In genomic region chr3:14459787-14460186, GRCh38 we compare ENCODE assay signal across 22 cellular contexts. TPM values are rescaled to one million over a fixed set of nuclear protein-coding genes. Genes with fewer than 3 reads are reported as not detected.
DNase-seq lines count a peak whose midpoint lies in the region; ATAC-seq, FAIRE-seq and TF ChIP-seq lines count a peak whose summit lies in the region.
"Had no signal": no experiment of that assay in that cellular context is flagged by ENCODE, and none has a peak within 500 bp of the region (broad histone marks: within the 10 kb centered on the region; RNA-seq: fewer than 3 reads in every experiment).

No MANE protein-coding gene starts in this region.

- H3K27ac Mint-ChIP-seq in CD4-positive, CD25-positive, alpha-beta regulatory T cell = peak overlapping the region in 2 of 3 donors; percentile 48 to 90
- peak overlapping the region; percentile 51 for H3K27ac Mint-ChIP-seq in activated naive CD8-positive, alpha-beta T cell treated with anti-CD3 and anti-CD28 coated beads, Interleukin-2, amount 10 ng/mL, durations not matched to agents 7 days and 5 days
- H3K27ac Mint-ChIP-seq: CD8-positive, alpha-beta T cell had no signal

- no peak for FAIRE-seq in pancreas (lab: Jason Lieb, UNC)

- H3K9me3 Mint-ChIP-seq in CD4-positive, CD25-positive, alpha-beta regulatory T cell = no peaks in the 10 kb centered on the region
- H3K9me3 Mint-ChIP-seq in activated naive CD8-positive, alpha-beta T cell treated with anti-CD3 and anti-CD28 coated beads, Interleukin-2, amount 10 ng/mL, durations not matched to agents 7 days and 5 days = no peaks in the 10 kb centered on the region
- H3K9me3 Mint-ChIP-seq: CD8-positive, alpha-beta T cell; stimulated activated naive B cell treated with anti-CD40 and anti-IgM and Interleukin-4, amounts not matched to agents 10 μg/mL and 1 μg/mL and 100 μg/mL, for 72 hours had no signal

- H3K4me3 ChIP-seq in CD4-positive, CD25-positive, alpha-beta regulatory T cell (ENCODE audit: low read depth, low read length) = no peak overlapping the region
- no peak overlapping the region for H3K4me3 ChIP-seq in HEK293 (ENCODE audit: low read depth, low read length)
- no peak overlapping the region for H3K4me3 ChIP-seq in pancreas
- no peak overlapping the region for H3K4me3 ChIP-seq in lower leg skin (ENCODE audit: low read depth, poor library complexity, severe bottlenecking)
- H3K4me3 ChIP-seq: heart left ventricle, smooth muscle cell, testis had no signal

- H3K9me3 ChIP-seq in CD4-positive, CD25-positive, alpha-beta regulatory T cell (ENCODE audit: control insufficient read depth in 2 of 2, low read length in 2 of 2) = no peaks in the 10 kb centered on the region
- H3K9me3 ChIP-seq in HEK293 (ENCODE audit: control insufficient read depth, insufficient read depth, low read depth, low read length) (no peaks in the 10 kb centered on the region), pancreas (no peaks in the 10 kb centered on the region)
- H3K9me3 ChIP-seq: heart left ventricle, testis had no signal

- POLR2A ChIA-PET in HEK293 (lab: Yijun Ruan, JAX) = no interaction called here
- POLR2A ChIA-PET in activated naive CD8-positive, alpha-beta T cell treated with anti-CD3 and anti-CD28 coated beads, Interleukin-2, amount 10 ng/mL, durations not matched to agents 7 days and 5 days (lab: Charles Lee) = interaction anchor here (0.7 to 2.6 kb wide), 2 partner anchors 28 to 184 kb away, joined by 6 read pairs; no protein-coding TSS in a partner anchor

- 45 to 65% methylated on average over 3 of the region's 3 CpGs for WGBS in pancreas, 2 donors
- WGBS in lower leg skin, 2 donors = 58 to 75% methylated on average over 3 of the region's 3 CpGs

- no peak overlapping the region for H3K4me3 Mint-ChIP-seq in CD4-positive, CD25-positive, alpha-beta regulatory T cell
- no peak overlapping the region for H3K4me3 Mint-ChIP-seq in activated naive CD8-positive, alpha-beta T cell treated with anti-CD3 and anti-CD28 coated beads, Interleukin-2, amount 10 ng/mL, durations not matched to agents 7 days and 5 days
- H3K4me3 Mint-ChIP-seq: activated naive CD8-positive, alpha-beta T cell; CD8-positive, alpha-beta T cell; stimulated activated naive B cell treated with anti-CD40 and anti-IgM and Interleukin-4, amounts not matched to agents 10 μg/mL and 1 μg/mL and 100 μg/mL, for 72 hours had no signal

- TF ChIP-seq CTCF in HEK293 (tag by site-specific recombination; IDR thresholded peaks at IDR 0.05) = no peak
- no peak for TF ChIP-seq CTCF in pancreas (IDR thresholded peaks at IDR 0.05)
- TF ChIP-seq CTCF in lower leg skin (IDR thresholded peaks at IDR 0.05) = no peak

- H3K4me1 ChIP-seq in CD4-positive, CD25-positive, alpha-beta regulatory T cell (ENCODE audit: control insufficient read depth, insufficient read depth, low read length, poor library complexity, severe bottlenecking) = no peaks in the 10 kb centered on the region
- H3K4me1 ChIP-seq in HEK293 (ENCODE audit: control insufficient read depth, insufficient read depth, low read length) = no peaks in the 10 kb centered on the region; the same call in 1 of the 2 replicates
- H3K4me1 ChIP-seq in pancreas = peaks cover 0 to 23% (median 0%) of the 10 kb centered on the region in 3 donors

- H3K4me1 Mint-ChIP-seq in CD4-positive, CD25-positive, alpha-beta regulatory T cell = peaks cover 0 to 5% (median 1%) of the 10 kb centered on the region in 4 donors
- H3K4me1 Mint-ChIP-seq in activated naive CD8-positive, alpha-beta T cell treated with anti-CD3 and anti-CD28 coated beads, Interleukin-2, amount 10 ng/mL, durations not matched to agents 7 days and 5 days = peaks cover 10% of the 10 kb centered on the region

- no peaks in the 10 kb centered on the region for H3K27me3 Mint-ChIP-seq in CD4-positive, CD25-positive, alpha-beta regulatory T cell
- no peaks in the 10 kb centered on the region for H3K27me3 Mint-ChIP-seq in activated naive CD8-positive, alpha-beta T cell treated with anti-CD3 and anti-CD28 coated beads, Interleukin-2, amount 10 ng/mL, durations not matched to agents 7 days and 5 days
- H3K27me3 Mint-ChIP-seq: activated naive CD8-positive, alpha-beta T cell; stimulated activated naive B cell treated with anti-CD40 and anti-IgM and Interleukin-4, amounts not matched to agents 10 μg/mL and 1 μg/mL and 100 μg/mL, for 72 hours had no signal

- intact Hi-C loops in pancreas (cut with DNase I) = loop anchor here in 1 of 3 donors (5.0 to 10.0 kb wide), 3 partner anchors 197 to 565 kb away; no protein-coding TSS in a partner anchor
- intact Hi-C loops in lower leg skin (cut with DNase I; ENCODE audit: low total_unique reads) = loop anchor here (5.0 kb wide), 2 partner anchors 192 to 262 kb away; no protein-coding TSS in a partner anchor

- H3K36me3 ChIP-seq in CD4-positive, CD25-positive, alpha-beta regulatory T cell (ENCODE audit: control insufficient read depth, insufficient read depth, low read length) = peaks cover 73% of the 10 kb centered on the region
- H3K36me3 ChIP-seq in HEK293 (ENCODE audit: control insufficient read depth in 2 of 2, insufficient read depth in 1 of 2, low read length in 2 of 2) = peaks cover 0 to 35% of the 10 kb centered on the region in 2 experiments; a peak in 2 of 3 replicates
- H3K36me3 ChIP-seq in pancreas = no peaks in the 10 kb centered on the region

- ATAC-seq in CD4-positive, CD25-positive, alpha-beta regulatory T cell (ENCODE audit: low read depth in 2 of 2) = no peak
- ATAC-seq in activated naive CD8-positive, alpha-beta T cell treated with anti-CD3 and anti-CD28 coated beads, Interleukin-2, amount 10 ng/mL, durations not matched to agents 7 days and 5 days (ENCODE audit: low read depth) = no peak
- ATAC-seq in pancreas (no peak), HG03432 (IDR thresholded peaks at IDR 0.05; ENCODE audit: unreplicated experiment) (no peak)
- ATAC-seq: CD8-positive, alpha-beta T cell; stimulated activated naive B cell treated with anti-CD40 and anti-IgM and Interleukin-4, amounts not matched to agents 10 μg/mL and 1 μg/mL and 100 μg/mL, for 72 hours had no signal

- H3K27ac ChIP-seq in CD4-positive, CD25-positive, alpha-beta regulatory T cell (ENCODE audit: insufficient read depth, low read length, poor library complexity, severe bottlenecking) = no peak overlapping the region
- H3K27ac ChIP-seq in HEK293 (ENCODE audit: extremely low read depth, low read depth, low read length) (no peak overlapping the region), pancreas (peak overlapping the region in 3 of 4 donors; percentile 4 to 71 (median 22))
- H3K27ac ChIP-seq: KMS-11, testis had no signal

- no peaks in the 10 kb centered on the region for H3K27me3 ChIP-seq in CD4-positive, CD25-positive, alpha-beta regulatory T cell (ENCODE audit: control insufficient read depth, insufficient read depth, low read length)
- no peaks in the 10 kb centered on the region for H3K27me3 ChIP-seq in pancreas
- H3K27me3 ChIP-seq: testis had no signal

- CTCF ChIA-PET in HEK293 (lab: Yijun Ruan, JAX) = interaction anchor here (1.8 to 14.4 kb wide), 2 partner anchors 184 to 201 kb away, joined by 6 to 163 read pairs; no protein-coding TSS in a partner anchor

- DNase-seq in CD4-positive, CD25-positive, alpha-beta regulatory T cell = no peak
- no peak for DNase-seq in activated naive CD8-positive, alpha-beta T cell treated with anti-CD3 and anti-CD28 coated beads, Interleukin-2, amount 10 ng/mL, durations not matched to agents 7 days and 5 days
- DNase-seq in pancreas (no peak), iPS-NIHi11 (ENCODE audit: low spot score) (no peak), lower leg skin (ENCODE audit: low spot score in 2 of 2) (no peak)
- DNase-seq: activated CD4-positive, CD25-positive, alpha-beta regulatory T cell; CD8-positive, alpha-beta T cell; left colon; mesendoderm; NCI-H1436 treated with DMSO at 0.1 percent for 48 hours; NCI-H510A treated with DMSO at 0.1 percent for 48 hours; PC-3; SHP77; stimulated activated naive B cell treated with anti-CD40 and anti-IgM and Interleukin-4, amounts not matched to agents 10 μg/mL and 1 μg/mL and 100 μg/mL, for 72 hours; SW 1271; testis had no signal

- TF ChIP-seq POLR2A in lower leg skin (IDR thresholded peaks at IDR 0.05) = no peak

- H3K36me3 Mint-ChIP-seq in CD4-positive, CD25-positive, alpha-beta regulatory T cell = peaks cover 20% of the 10 kb centered on the region
- peaks cover 11% of the 10 kb centered on the region for H3K36me3 Mint-ChIP-seq in activated naive CD8-positive, alpha-beta T cell treated with anti-CD3 and anti-CD28 coated beads, Interleukin-2, amount 10 ng/mL, durations not matched to agents 7 days and 5 days

TF ChIP-seq in HEK293, 187 proteins besides CTCF, POLR2A, EP300 and RAD21:
- TF ChIP-seq ZSCAN23 (tag by site-specific recombination; IDR thresholded peaks at IDR 0.05) (no peak), ZNF121 (tag by site-specific recombination; IDR thresholded peaks at IDR 0.05) (peak; percentile 92)

RNA-seq across cellular contexts. Expression of gene SLC6A6, which starts 57.4 kb away (rescaled TPM):
- 73.3 TPM for total RNA-seq in CD4-positive, CD25-positive, alpha-beta regulatory T cell
- polyA plus RNA-seq in CD4-positive, CD25-positive, alpha-beta regulatory T cell = 10 to 100 TPM in 1 of 4 donors, 1 to 10 TPM in 3; 6.9 to 12.9 (median 8.2) TPM
- 10 to 100 TPM; 39.8 to 42.6 TPM for total RNA-seq in activated naive CD8-positive, alpha-beta T cell treated with anti-CD3 and anti-CD28 coated beads, Interleukin-2, amount 10 ng/mL, durations not matched to agents 7 days and 5 days
- 10 to 100 TPM in 2 of 6 donors, 1 to 10 TPM in 4; 2.1 to 11.6 (median 3.4) TPM for total RNA-seq in pancreas
- 1 to 10 TPM; 2.4 to 6.1 TPM for polyA plus RNA-seq in pancreas
- total RNA-seq in lower leg skin = 100 to 1,000 TPM in 1 of 4 donors, 10 to 100 TPM in 3; 34.4 to 166 (median 55.2) TPM

Comparison
In these comparisons a context has a peak if more than half of its experiments do, and no peak if none do; other contexts are left out.
1. H3K27ac ChIP-seq: peak in pancreas (3 of 4); none in CD4-positive, CD25-positive, alpha-beta regulatory T cell (single experiment) and HEK293 (single experiment).